Comparison of ENCODE assay signal across 9 cellular contexts in genomic region chr17:64706224-64707076, GRCh38. TPM values are rescaled to one million over a fixed set of nuclear protein-coding genes. Genes with fewer than 3 reads are reported as not detected.
DNase-seq lines count a peak whose midpoint lies in the region; ATAC-seq, FAIRE-seq and TF ChIP-seq lines count a peak whose summit lies in the region.
"Had no signal": no experiment of that assay in that cellular context is flagged by ENCODE, and none has a peak within 500 bp of the region (broad histone marks: within the 10 kb centered on the region; RNA-seq: fewer than 3 reads in every experiment).

No MANE protein-coding gene starts in this region.

- peak overlapping the region in 2 of 3 experiments; percentile 57 to 65 for H3K4me3 ChIP-seq in keratinocyte (ENCODE audit: control insufficient read depth in 2 of 3, extremely low read depth in 1 of 3, insufficient read depth in 2 of 3, low read depth in 1 of 3, low read length in 3 of 3)
- H3K4me3 ChIP-seq in stomach, result no peak overlapping the region

- peaks cover 2% of the 10 kb centered on the region for H3K79me2 ChIP-seq in keratinocyte (ENCODE audit: control insufficient read depth, insufficient read depth, low read length)

- peak; percentile 80 for FAIRE-seq in keratinocyte (lab: Jason Lieb, UNC)

- H3K36me3 ChIP-seq in keratinocyte (ENCODE audit: control insufficient read depth in 2 of 2, extremely low read depth in 1 of 2, insufficient read depth in 2 of 2, low read length in 2 of 2), result no peaks in the 10 kb centered on the region
- H3K36me3 ChIP-seq in stomach, result no peaks in the 10 kb centered on the region

- DNase-seq in HPDE6-E6E7 (ENCODE audit: extremely low spot score), result peak; percentile 79
- DNase-seq in keratinocyte (ENCODE audit: low read depth, low spot score), result peak; percentile 69
- DNase-seq in stomach, result no peak
- DNase-seq in NCI-H345 (lab: John Stamatoyannopoulos, UW), result no peak
- no peak for DNase-seq in activated T-cell treated with anti-CD3 and anti-CD28 coated beads for 4 hours
- DNase-seq: NCI-H2171 treated with DMSO at 0.1 percent for 48 hours had no signal

- no peak for TF ChIP-seq POLR2A in stomach (IDR thresholded peaks at IDR 0.05)

- intact Hi-C loops in stomach (cut with DNase I; ENCODE audit: low total_unique reads), result no loop called here

- H3K27me3 ChIP-seq in keratinocyte (ENCODE audit: control insufficient read depth, extremely low read depth, insufficient read depth, low read length) (no peaks in the 10 kb centered on the region), stomach (no peaks in the 10 kb centered on the region)

- dilution Hi-C loops in keratinocyte (cut with MboI; ENCODE audit: extremely low pct_ligation_motif_present, low sequenced_read_pairs), result no loop called here

- TF ChIP-seq EP300 in stomach (IDR thresholded peaks at IDR 0.05), result no peak

- H4K20me1 ChIP-seq in keratinocyte (ENCODE audit: control insufficient read depth, extremely low read depth, insufficient read depth, low read length), result no peaks in the 10 kb centered on the region

- ATAC-seq in GM19351 (IDR thresholded peaks at IDR 0.05; ENCODE audit: unreplicated experiment), result no peak
- ATAC-seq in HG02970 (IDR thresholded peaks at IDR 0.05; ENCODE audit: low FRiP score, unreplicated experiment), result no peak

- TF ChIP-seq CTCF in VCaP (conservative IDR thresholded peaks at IDR 0.05) (no peak), keratinocyte (optimal IDR thresholded peaks at IDR 0.05 in 1 of 3, IDR thresholded peaks at IDR 0.05 in 1 of 3, conservative IDR thresholded peaks at IDR 0.05 in 1 of 3; ENCODE audit: extremely low read depth in 1 of 3, insufficient read depth in 2 of 3, low read length in 3 of 3) (peak in 1 of 3 experiments; percentile 39), stomach (IDR thresholded peaks at IDR 0.05) (no peak)

- no peaks in the 10 kb centered on the region for H3K9me1 ChIP-seq in keratinocyte (ENCODE audit: control insufficient read depth, extremely low read depth, insufficient read depth, low read length)

- H3K27ac ChIP-seq in VCaP (peak overlapping the region; percentile 82), keratinocyte (ENCODE audit: control insufficient read depth, insufficient read depth, low read length) (peak overlapping the region; percentile 94), stomach (peak overlapping the region; percentile 24 to 66 (median 41))

- H3K4me1 ChIP-seq in keratinocyte (ENCODE audit: control insufficient read depth, extremely low read depth, insufficient read depth, low read length) (peaks cover 51% of the 10 kb centered on the region), stomach (peaks cover 17 to 42% (median 19%) of the 10 kb centered on the region in 4 donors)

- 45 to 57% (median 48%) methylated on average over 8 of the region's 8 CpGs for WGBS in stomach, 5 donors

- H3K9ac ChIP-seq in keratinocyte (ENCODE audit: control insufficient read depth, extremely low read depth, insufficient read depth, low read length), result peak overlapping the region; percentile 79

- no peak overlapping the region for H2AFZ ChIP-seq in keratinocyte (ENCODE audit: control insufficient read depth, low read length)

- H3K9me3 ChIP-seq in keratinocyte (ENCODE audit: control insufficient read depth, low read depth, low read length) (no peaks in the 10 kb centered on the region), stomach (no peaks in the 10 kb centered on the region)

- H3K4me2 ChIP-seq in keratinocyte (ENCODE audit: control insufficient read depth, extremely low read depth, insufficient read depth, low read depth, low read length), result peak overlapping the region; percentile 77

RNA-seq across cellular contexts. Expression of gene SMURF2, which starts 44.3 kb away (rescaled TPM):
- polyA plus RNA-seq in keratinocyte, result 50.2 to 136 TPM (median 128 TPM) in 3 replicates
- 23.7 TPM for polyA plus RNA-seq in keratinocyte (2011; ENCODE audit: low read depth)
- polyA plus RNA-seq in keratinocyte (2011; cell fraction: cytosol; rRNA removed), result 56.4 and 91.8 TPM in 2 replicates
- polyA plus RNA-seq in keratinocyte (2011; cell fraction: nucleus; rRNA removed), result 92.4 and 110 TPM in 2 replicates
- 15.5 and 140 TPM in 2 replicates for polyA plus RNA-seq in keratinocyte (2012; ENCODE audit: low replicate concordance)
- polyA minus RNA-seq in keratinocyte, result 87.3 to 270 TPM (median 122 TPM) in 3 replicates
- 76.4 TPM for polyA minus RNA-seq in keratinocyte (2011; cell fraction: cytosol; rRNA and poly(A)+ RNA removed)
- polyA minus RNA-seq in keratinocyte (2011; cell fraction: nucleus; rRNA and poly(A)+ RNA removed), result 75.9 and 171 TPM in 2 replicates
- 10 to 100 TPM in 4 of 5 donors, 1 to 10 TPM in 1; 2.6 to 54.3 (median 26.3) TPM for total RNA-seq in stomach
- 1 to 10 TPM; 4.1 to 9.9 (median 7.9) TPM for polyA plus RNA-seq in stomach

Comparison
In these comparisons a context has a peak if more than half of its experiments do, and no peak if none do; other contexts are left out.
1. DNase-seq: peak in HPDE6-E6E7 (single experiment) and keratinocyte (single experiment); none in stomach (single experiment), NCI-H345 (single experiment) and activated T-cell treated with anti-CD3 and anti-CD28 coated beads for 4 hours (single experiment).
2. H3K27ac ChIP-seq: peak in every context shown above with its lines; median percentile 94 in keratinocyte; 82 in VCaP; 41 in stomach.
3. H3K4me3 ChIP-seq: peak in keratinocyte (2 of 3); none in stomach (0 of 4).